In the genomic region with DNA sequence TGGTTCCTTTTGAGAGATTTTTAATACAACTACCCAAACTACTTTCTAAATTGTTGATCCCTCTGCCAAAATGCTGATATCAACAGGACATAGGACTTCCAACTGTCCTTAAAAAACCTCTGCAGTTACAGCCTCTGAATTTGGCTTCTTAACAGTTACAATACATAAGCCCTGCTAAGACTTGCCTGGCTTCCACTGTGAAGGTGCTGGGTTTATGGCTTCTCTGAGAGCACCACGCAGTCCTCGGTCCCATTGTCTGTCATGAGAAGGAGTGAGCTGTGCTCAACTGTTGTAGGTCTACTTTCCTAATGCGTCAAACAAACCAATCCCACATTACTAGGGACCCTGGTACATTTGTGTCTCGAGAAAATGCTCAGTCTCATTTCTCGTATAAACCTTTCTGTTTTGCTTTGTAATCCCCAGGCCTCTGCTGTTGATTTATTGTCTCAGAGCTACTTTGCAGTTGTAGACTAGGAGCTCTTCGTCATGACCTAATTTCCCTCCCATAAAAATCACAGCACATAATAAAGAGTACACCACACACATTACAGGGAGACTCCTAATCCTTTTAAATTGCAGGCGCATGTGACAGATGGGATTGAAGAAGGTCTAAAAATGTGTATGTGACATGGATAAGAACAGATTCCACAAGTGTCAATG, we compare ENCODE assay signal across 1 cellular context.
A peak's percentile ranks its signal among the peaks of the same experiment; 100 is the strongest.
TF ChIP-seq lines count a peak whose summit lies in the region.

No MANE protein-coding gene starts in this region.

TF ChIP-seq in HEK293, 187 proteins besides CTCF, POLR2A, EP300 and RAD21 (continued from another document):
- TF ChIP-seq, protein P1, sequence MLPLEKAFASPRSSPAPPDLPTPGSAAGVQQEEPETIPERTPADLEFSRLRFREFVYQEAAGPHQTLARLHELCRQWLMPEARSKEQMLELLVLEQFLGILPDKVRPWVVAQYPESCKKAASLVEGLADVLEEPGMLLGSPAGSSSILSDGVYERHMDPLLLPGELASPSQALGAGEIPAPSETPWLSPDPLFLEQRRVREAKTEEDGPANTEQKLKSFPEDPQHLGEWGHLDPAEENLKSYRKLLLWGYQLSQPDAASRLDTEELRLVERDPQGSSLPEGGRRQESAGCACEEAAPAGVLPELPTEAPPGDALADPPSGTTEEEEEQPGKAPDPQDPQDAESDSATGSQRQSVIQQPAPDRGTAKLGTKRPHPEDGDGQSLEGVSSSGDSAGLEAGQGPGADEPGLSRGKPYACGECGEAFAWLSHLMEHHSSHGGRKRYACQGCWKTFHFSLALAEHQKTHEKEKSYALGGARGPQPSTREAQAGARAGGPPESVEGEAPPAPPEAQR (tag by site-specific recombination; IDR thresholded peaks at IDR 0.05) = no peak
- TF ChIP-seq YY2 (tag by site-specific recombination; IDR thresholded peaks at IDR 0.05) = no peak
- TF ChIP-seq, protein P2, sequence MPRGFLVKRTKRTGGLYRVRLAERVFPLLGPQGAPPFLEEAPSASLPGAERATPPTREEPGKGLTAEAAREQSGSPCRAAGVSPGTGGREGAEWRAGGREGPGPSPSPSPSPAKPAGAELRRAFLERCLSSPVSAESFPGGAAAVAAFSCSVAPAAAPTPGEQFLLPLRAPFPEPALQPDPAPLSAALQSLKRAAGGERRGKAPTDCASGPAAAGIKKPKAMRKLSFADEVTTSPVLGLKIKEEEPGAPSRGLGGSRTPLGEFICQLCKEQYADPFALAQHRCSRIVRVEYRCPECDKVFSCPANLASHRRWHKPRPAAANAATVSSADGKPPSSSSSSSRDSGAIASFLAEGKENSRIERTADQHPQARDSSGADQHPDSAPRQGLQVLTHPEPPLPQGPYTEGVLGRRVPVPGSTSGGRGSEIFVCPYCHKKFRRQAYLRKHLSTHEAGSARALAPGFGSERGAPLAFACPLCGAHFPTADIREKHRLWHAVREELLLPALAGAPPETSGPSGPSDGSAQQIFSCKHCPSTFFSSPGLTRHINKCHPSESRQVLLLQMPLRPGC (tag by site-specific recombination; IDR thresholded peaks at IDR 0.05) = peak; percentile 96
- TF ChIP-seq, protein P3, sequence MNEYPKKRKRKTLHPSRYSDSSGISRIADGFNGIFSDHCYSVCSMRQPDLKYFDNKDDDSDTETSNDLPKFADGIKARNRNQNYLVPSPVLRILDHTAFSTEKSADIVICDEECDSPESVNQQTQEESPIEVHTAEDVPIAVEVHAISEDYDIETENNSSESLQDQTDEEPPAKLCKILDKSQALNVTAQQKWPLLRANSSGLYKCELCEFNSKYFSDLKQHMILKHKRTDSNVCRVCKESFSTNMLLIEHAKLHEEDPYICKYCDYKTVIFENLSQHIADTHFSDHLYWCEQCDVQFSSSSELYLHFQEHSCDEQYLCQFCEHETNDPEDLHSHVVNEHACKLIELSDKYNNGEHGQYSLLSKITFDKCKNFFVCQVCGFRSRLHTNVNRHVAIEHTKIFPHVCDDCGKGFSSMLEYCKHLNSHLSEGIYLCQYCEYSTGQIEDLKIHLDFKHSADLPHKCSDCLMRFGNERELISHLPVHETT (tag by site-specific recombination; IDR thresholded peaks at IDR 0.05) = peak; percentile 70; the same call in 1 of the 2 replicates
- peak; percentile 93 for TF ChIP-seq ZBTB20 (tag by site-specific recombination; IDR thresholded peaks at IDR 0.05)
- TF ChIP-seq, protein P4, sequence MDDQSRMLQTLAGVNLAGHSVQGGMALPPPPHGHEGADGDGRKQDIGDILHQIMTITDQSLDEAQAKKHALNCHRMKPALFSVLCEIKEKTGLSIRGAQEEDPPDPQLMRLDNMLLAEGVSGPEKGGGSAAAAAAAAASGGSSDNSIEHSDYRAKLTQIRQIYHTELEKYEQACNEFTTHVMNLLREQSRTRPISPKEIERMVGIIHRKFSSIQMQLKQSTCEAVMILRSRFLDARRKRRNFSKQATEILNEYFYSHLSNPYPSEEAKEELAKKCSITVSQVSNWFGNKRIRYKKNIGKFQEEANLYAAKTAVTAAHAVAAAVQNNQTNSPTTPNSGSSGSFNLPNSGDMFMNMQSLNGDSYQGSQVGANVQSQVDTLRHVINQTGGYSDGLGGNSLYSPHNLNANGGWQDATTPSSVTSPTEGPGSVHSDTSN (CRISPR knock-in tag; IDR thresholded peaks at IDR 0.05) = no peak
- no peak for TF ChIP-seq ZNF292 (tag by site-specific recombination; IDR thresholded peaks at IDR 0.05; ENCODE audit: borderline replicate concordance, low read depth)
- TF ChIP-seq ZNF140 (tag by site-specific recombination; IDR thresholded peaks at IDR 0.05) = no peak
- peak; percentile 65 for TF ChIP-seq ZSCAN30 (tag by site-specific recombination; IDR thresholded peaks at IDR 0.05)
- no peak for TF ChIP-seq EGR2 (tag by site-specific recombination; IDR thresholded peaks at IDR 0.05; ENCODE audit: low read depth)
- TF ChIP-seq HOXD13 (CRISPR knock-in tag; IDR thresholded peaks at IDR 0.05; ENCODE audit: borderline replicate concordance) = peak; percentile 59; the same call in 1 of the 2 replicates
- no peak for TF ChIP-seq HOXC10 (CRISPR knock-in tag; IDR thresholded peaks at IDR 0.05)
- TF ChIP-seq ZNF670 (tag by site-specific recombination; IDR thresholded peaks at IDR 0.05; ENCODE audit: low read depth) = no peak
- TF ChIP-seq, protein P5, sequence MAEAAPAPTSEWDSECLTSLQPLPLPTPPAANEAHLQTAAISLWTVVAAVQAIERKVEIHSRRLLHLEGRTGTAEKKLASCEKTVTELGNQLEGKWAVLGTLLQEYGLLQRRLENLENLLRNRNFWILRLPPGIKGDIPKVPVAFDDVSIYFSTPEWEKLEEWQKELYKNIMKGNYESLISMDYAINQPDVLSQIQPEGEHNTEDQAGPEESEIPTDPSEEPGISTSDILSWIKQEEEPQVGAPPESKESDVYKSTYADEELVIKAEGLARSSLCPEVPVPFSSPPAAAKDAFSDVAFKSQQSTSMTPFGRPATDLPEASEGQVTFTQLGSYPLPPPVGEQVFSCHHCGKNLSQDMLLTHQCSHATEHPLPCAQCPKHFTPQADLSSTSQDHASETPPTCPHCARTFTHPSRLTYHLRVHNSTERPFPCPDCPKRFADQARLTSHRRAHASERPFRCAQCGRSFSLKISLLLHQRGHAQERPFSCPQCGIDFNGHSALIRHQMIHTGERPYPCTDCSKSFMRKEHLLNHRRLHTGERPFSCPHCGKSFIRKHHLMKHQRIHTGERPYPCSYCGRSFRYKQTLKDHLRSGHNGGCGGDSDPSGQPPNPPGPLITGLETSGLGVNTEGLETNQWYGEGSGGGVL (tag by site-specific recombination; IDR thresholded peaks at IDR 0.05) = peak; percentile 71
- TF ChIP-seq ZNF114 (tag by site-specific recombination; IDR thresholded peaks at IDR 0.05) = no peak
- no peak for TF ChIP-seq MYNN (tag by site-specific recombination; IDR thresholded peaks at IDR 0.05; ENCODE audit: borderline replicate concordance)
- TF ChIP-seq BCL11A (tag by site-specific recombination; IDR thresholded peaks at IDR 0.05; ENCODE audit: low read depth) = peak; percentile 90
- no peak for TF ChIP-seq ZNF768 (tag by site-specific recombination; IDR thresholded peaks at IDR 0.05)
- TF ChIP-seq ZFP3 (tag by site-specific recombination; IDR thresholded peaks at IDR 0.05; ENCODE audit: low read depth) = peak; percentile 77
- TF ChIP-seq, protein P6, sequence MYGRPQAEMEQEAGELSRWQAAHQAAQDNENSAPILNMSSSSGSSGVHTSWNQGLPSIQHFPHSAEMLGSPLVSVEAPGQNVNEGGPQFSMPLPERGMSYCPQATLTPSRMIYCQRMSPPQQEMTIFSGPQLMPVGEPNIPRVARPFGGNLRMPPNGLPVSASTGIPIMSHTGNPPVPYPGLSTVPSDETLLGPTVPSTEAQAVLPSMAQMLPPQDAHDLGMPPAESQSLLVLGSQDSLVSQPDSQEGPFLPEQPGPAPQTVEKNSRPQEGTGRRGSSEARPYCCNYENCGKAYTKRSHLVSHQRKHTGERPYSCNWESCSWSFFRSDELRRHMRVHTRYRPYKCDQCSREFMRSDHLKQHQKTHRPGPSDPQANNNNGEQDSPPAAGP (tag by site-specific recombination; IDR thresholded peaks at IDR 0.05) = peak; percentile 75; the same call in 1 of the 2 replicates
- TF ChIP-seq GLIS2 (tag by site-specific recombination; IDR thresholded peaks at IDR 0.05) = no peak
- TF ChIP-seq ZNF423 (tag by site-specific recombination; IDR thresholded peaks at IDR 0.05) = no peak
- no peak for TF ChIP-seq REPIN1 (tag by site-specific recombination; IDR thresholded peaks at IDR 0.05; ENCODE audit: low read depth)
- TF ChIP-seq ZNF843 (tag by site-specific recombination; IDR thresholded peaks at IDR 0.05) = peak; percentile 95
- no peak for TF ChIP-seq ZNF248 (tag by site-specific recombination; IDR thresholded peaks at IDR 0.05)
